7 cellular contexts compared by ENCODE assay signal in the genomic region with DNA sequence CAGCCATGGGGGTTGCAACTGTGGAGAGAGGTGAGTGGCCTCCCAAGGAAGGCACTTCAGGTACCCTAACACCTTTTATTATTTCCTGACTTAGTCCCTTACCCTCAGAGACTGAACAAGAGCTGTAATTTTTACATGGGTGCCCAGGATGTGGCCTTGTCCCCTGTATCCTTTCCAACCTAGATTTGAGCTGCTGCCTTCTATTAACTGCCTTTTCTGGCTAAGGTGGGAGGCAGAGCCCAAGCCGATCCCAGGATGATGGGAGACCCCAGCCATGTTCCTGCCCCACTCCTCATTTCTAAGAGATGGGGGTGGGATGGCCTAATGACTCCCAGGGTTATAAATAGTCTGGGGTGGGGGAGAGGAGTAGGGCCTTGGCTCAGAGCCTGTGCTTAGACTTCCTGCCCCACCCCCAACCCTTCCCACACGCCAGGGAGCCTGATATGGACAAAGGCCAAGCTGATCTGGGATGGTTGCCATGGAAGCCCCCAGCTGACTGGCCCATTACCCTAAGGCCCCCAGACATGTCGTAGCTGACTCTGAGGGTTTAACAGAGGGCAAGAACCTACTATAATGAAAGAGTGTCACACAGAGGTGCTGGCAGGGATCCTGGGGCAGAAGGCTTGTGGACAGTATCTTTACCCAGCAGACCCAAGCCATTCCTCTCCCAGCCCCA. TPM values are rescaled to one million over a fixed set of nuclear protein-coding genes. Genes with fewer than 3 reads are reported as not detected.
DNase-seq lines count a peak whose midpoint lies in the region; ATAC-seq and TF ChIP-seq lines count a peak whose summit lies in the region.
"Had no signal": no experiment of that assay in that cellular context is flagged by ENCODE, and none has a peak within 500 bp of the region (broad histone marks: within the 10 kb centered on the region; RNA-seq: fewer than 3 reads in every experiment).

No MANE protein-coding gene starts in this region.

- DNase-seq in NCI-H82 treated with DMSO at 0.1 percent for 48 hours (lab: John Stamatoyannopoulos, UW; ENCODE audit: unreplicated experiment) (peak; percentile 31), heart right ventricle (peak; percentile 73 to 87), suprapubic skin (ENCODE audit: low spot score in 2 of 2) (no peak)
- no peak for DNase-seq in stimulated activated CD4-positive, alpha-beta T cell treated with anti-CD3 and anti-CD28 coated beads, Interleukin-15, amount 100 ng/mL, for 24 hours
- DNase-seq: activated CD4-positive, alpha-beta T cell treated with anti-CD3 and anti-CD28 coated beads, Interleukin-2, amount 10 ng/mL, durations not matched to agents 7 days and 5 days had no signal

- TF ChIP-seq CTCF in heart right ventricle (IDR thresholded peaks at IDR 0.05) (no peak), suprapubic skin (IDR thresholded peaks at IDR 0.05) (no peak)

- H3K4me3 ChIP-seq in heart right ventricle (peak overlapping the region in 9 of 10 donors; percentile 68 to 100 (median 84)), suprapubic skin (peak overlapping the region; percentile 80)

- H3K27me3 ChIP-seq in heart right ventricle, result no peaks in the 10 kb centered on the region
- no peaks in the 10 kb centered on the region for H3K27me3 ChIP-seq in suprapubic skin

- H3K9me3 ChIP-seq in heart right ventricle (no peaks in the 10 kb centered on the region), suprapubic skin (no peaks in the 10 kb centered on the region)

- no peak for TF ChIP-seq POLR2A in suprapubic skin (IDR thresholded peaks at IDR 0.05)

- intact Hi-C loops in heart right ventricle (cut with DNase I), result loop anchor here in 9 of 10 donors (2.0 to 10.0 kb wide), 10 partner anchors 41 to 274 kb away; a partner anchor contains a TSS

- H3K36me3 ChIP-seq in heart right ventricle, result peaks cover 0 to 44% (median 17%) of the 10 kb centered on the region in 9 donors
- H3K36me3 ChIP-seq in suprapubic skin, result peaks cover 38% of the 10 kb centered on the region

- no peak for TF ChIP-seq EP300 in suprapubic skin (IDR thresholded peaks at IDR 0.05)

- WGBS in heart right ventricle, 2 donors, result 3 to 4% methylated on average over 3 of the region's 3 CpGs
- 26% methylated on average over 3 of the region's 3 CpGs for WGBS in suprapubic skin

- ATAC-seq in heart right ventricle (peak; percentile 50 to 81 (median 58)), HG03432 (IDR thresholded peaks at IDR 0.05; ENCODE audit: unreplicated experiment) (no peak), HG03280 (IDR thresholded peaks at IDR 0.05; ENCODE audit: unreplicated experiment) (no peak)

- H3K4me1 ChIP-seq in heart right ventricle (peaks cover 25 to 74% (median 68%) of the 10 kb centered on the region in 9 donors), suprapubic skin (peaks cover 41% of the 10 kb centered on the region)

- H3K27ac ChIP-seq in heart right ventricle (peak overlapping the region; percentile 81 to 100 (median 94)), suprapubic skin (no peak overlapping the region)

RNA-seq across cellular contexts. Expression of a gene that starts 1.9 kb away (rescaled TPM):
- 100 to 1,000 TPM in 9 of 10 donors, 10 to 100 TPM in 1; 87.9 to 190 (median 118) TPM for total RNA-seq in heart right ventricle
- polyA plus RNA-seq in heart right ventricle, result 100 to 1,000 TPM in 1 of 2 donors, 10 to 100 TPM in 1; 56.2 to 121 TPM
- 10 to 100 TPM; 53.1 to 63.6 (median 59.3) TPM for total RNA-seq in suprapubic skin

RNA-seq across cellular contexts. Expression of a gene that starts 7.1 kb away (rescaled TPM):
- total RNA-seq in heart right ventricle (10 to 100 TPM; 10.4 to 16.9 (median 12.3) TPM), suprapubic skin (10 to 100 TPM; 29.0 to 48.2 (median 35.3) TPM)
- 10 to 100 TPM in 1 of 2 donors, 1 to 10 TPM in 1; 7.2 to 16.3 TPM for polyA plus RNA-seq in heart right ventricle

RNA-seq across cellular contexts. Expression of a gene that starts 40.4 kb away (rescaled TPM):
- total RNA-seq in heart right ventricle (100 to 1,000 TPM; 575 to 961 (median 776) TPM), suprapubic skin (100 to 1,000 TPM; 333 to 563 (median 501) TPM)
- 1,000 to 10,000 TPM in 1 of 2 donors, 100 to 1,000 TPM in 1; 423 to 1,204 TPM for polyA plus RNA-seq in heart right ventricle
- total RNA-seq: activated CD4-positive, alpha-beta T cell treated with anti-CD3 and anti-CD28 coated beads, Interleukin-2, amount 10 ng/mL, durations not matched to agents 7 days and 5 days had no signal

RNA-seq across cellular contexts. Expression of a gene that starts 52.6 kb away (rescaled TPM):
- total RNA-seq in heart right ventricle (10 to 100 TPM; 47.5 to 78.1 (median 62.5) TPM), suprapubic skin (10 to 100 TPM; 46.1 to 82.1 (median 76.0) TPM)
- polyA plus RNA-seq in heart right ventricle, result 10 to 100 TPM; 18.1 to 20.2 TPM

Comparison
In these comparisons a context has a peak if more than half of its experiments do, and no peak if none do; other contexts are left out.
1. DNase-seq: peak in NCI-H82 treated with DMSO at 0.1 percent for 48 hours (single experiment) and heart right ventricle (2 of 2); none in suprapubic skin (0 of 2) and stimulated activated CD4-positive, alpha-beta T cell treated with anti-CD3 and anti-CD28 coated beads, Interleukin-15, amount 100 ng/mL, for 24 hours (single experiment).
2. ATAC-seq: peak in heart right ventricle (8 of 8); none in HG03432 (single experiment) and HG03280 (single experiment).